ENCODE assay signal across 9 cellular contexts in the genomic region with DNA sequence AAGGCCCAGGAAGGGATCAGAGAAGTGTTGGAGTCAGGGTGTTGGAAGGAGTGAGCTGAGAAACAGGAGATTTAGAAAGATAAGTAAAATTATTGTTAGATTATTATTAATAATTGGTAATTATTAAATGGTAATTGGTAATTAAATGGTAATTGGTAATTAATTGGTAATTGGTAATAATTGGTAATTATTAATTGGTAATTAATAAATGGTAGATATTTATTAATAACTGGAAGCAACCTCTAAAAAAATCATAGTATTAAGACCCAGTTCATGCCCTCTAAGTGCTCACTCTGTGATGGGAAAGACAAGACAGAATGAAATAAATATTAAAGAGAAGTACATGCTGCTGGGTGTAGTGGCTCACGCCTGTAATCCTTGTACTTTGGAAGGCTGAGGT.
"Had no signal": no experiment of that assay in that cellular context is flagged by ENCODE, and none has a peak within 500 bp of the region (broad histone marks: within the 10 kb centered on the region; RNA-seq: fewer than 3 reads in every experiment).

No MANE protein-coding gene starts in this region.

- ATAC-seq: HepG2 had no signal

- H3K27me3 Mint-ChIP-seq: IgD-negative memory B cell had no signal

- H3K36me3 Mint-ChIP-seq: IgD-negative memory B cell had no signal

- H3K4me3 Mint-ChIP-seq: HFFc6, IgD-negative memory B cell had no signal

- DNase-seq: GM23248, GOT3, H7, HCEC 1CT, HFFc6, KG1 had no signal

- H3K27ac Mint-ChIP-seq: HFFc6, IgD-negative memory B cell had no signal

- H2AFZ ChIP-seq: GM23248 had no signal

- H3K9me3 Mint-ChIP-seq: HFFc6, IgD-negative memory B cell had no signal

- H3K27ac ChIP-seq: GM23248, HL-60 had no signal

- H3K9ac ChIP-seq: GM23248 had no signal
